Comparison of ENCODE assay signal across 2 cellular contexts in the genomic region with DNA sequence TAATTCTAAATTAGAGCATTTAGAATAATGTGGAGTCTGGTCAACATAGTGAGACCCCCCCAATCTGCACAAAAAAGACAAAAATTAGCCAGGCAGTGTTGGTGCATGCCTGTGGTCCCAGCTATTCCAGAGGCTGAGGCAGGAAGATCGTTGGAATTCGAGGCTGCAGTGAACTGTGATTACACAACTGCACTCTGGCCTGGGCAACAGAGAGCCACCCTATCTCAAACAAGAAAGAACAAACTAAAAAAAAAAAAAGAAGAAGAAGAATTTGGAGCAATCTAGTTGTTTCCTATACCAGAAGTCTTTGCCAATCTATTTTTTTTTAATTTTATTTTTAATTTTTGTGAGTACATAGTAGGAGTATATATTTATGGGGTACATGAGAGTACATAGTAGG.
TF ChIP-seq lines count a peak whose summit lies in the region.

No MANE protein-coding gene starts in this region.

TF ChIP-seq in HepG2, 621 proteins besides CTCF, POLR2A, EP300 and RAD21 (continues in another document):
- no peak for TF ChIP-seq GTF2F1 (IDR thresholded peaks at IDR 0.05; ENCODE audit: low read length)
- no peak for TF ChIP-seq SIX4 (CRISPR knock-in tag; IDR thresholded peaks at IDR 0.05)
- no peak for TF ChIP-seq KLF13 (CRISPR knock-in tag; IDR thresholded peaks at IDR 0.05)
- no peak for TF ChIP-seq ZNF660 (CRISPR knock-in tag; IDR thresholded peaks at IDR 0.05; ENCODE audit: borderline replicate concordance, low read depth)
- TF ChIP-seq TBP (CRISPR knock-in tag; IDR thresholded peaks at IDR 0.05): no peak
- TF ChIP-seq HES4 (CRISPR knock-in tag; IDR thresholded peaks at IDR 0.05; ENCODE audit: borderline replicate concordance): no peak
- peak; percentile 69; the same call in 1 of the 2 replicates for TF ChIP-seq RARA (CRISPR knock-in tag; IDR thresholded peaks at IDR 0.05)
- no peak for TF ChIP-seq RERE (CRISPR knock-in tag; IDR thresholded peaks at IDR 0.05; ENCODE audit: low read depth)
- no peak for TF ChIP-seq ZFP37 (CRISPR knock-in tag; IDR thresholded peaks at IDR 0.05; ENCODE audit: borderline replicate concordance)
- TF ChIP-seq, protein P1, sequence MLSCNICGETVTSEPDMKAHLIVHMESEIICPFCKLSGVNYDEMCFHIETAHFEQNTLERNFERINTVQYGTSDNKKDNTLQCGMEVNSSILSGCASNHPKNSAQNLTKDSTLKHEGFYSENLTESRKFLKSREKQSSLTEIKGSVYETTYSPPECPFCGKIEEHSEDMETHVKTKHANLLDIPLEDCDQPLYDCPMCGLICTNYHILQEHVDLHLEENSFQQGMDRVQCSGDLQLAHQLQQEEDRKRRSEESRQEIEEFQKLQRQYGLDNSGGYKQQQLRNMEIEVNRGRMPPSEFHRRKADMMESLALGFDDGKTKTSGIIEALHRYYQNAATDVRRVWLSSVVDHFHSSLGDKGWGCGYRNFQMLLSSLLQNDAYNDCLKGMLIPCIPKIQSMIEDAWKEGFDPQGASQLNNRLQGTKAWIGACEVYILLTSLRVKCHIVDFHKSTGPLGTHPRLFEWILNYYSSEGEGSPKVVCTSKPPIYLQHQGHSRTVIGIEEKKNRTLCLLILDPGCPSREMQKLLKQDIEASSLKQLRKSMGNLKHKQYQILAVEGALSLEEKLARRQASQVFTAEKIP (CRISPR knock-in tag; IDR thresholded peaks at IDR 0.05; ENCODE audit: borderline replicate concordance): no peak
- TF ChIP-seq POGZ (CRISPR knock-in tag; IDR thresholded peaks at IDR 0.05): peak; percentile 86
- peak; percentile 82 for TF ChIP-seq ZNF121 (CRISPR knock-in tag; IDR thresholded peaks at IDR 0.05)
- TF ChIP-seq, protein P2, sequence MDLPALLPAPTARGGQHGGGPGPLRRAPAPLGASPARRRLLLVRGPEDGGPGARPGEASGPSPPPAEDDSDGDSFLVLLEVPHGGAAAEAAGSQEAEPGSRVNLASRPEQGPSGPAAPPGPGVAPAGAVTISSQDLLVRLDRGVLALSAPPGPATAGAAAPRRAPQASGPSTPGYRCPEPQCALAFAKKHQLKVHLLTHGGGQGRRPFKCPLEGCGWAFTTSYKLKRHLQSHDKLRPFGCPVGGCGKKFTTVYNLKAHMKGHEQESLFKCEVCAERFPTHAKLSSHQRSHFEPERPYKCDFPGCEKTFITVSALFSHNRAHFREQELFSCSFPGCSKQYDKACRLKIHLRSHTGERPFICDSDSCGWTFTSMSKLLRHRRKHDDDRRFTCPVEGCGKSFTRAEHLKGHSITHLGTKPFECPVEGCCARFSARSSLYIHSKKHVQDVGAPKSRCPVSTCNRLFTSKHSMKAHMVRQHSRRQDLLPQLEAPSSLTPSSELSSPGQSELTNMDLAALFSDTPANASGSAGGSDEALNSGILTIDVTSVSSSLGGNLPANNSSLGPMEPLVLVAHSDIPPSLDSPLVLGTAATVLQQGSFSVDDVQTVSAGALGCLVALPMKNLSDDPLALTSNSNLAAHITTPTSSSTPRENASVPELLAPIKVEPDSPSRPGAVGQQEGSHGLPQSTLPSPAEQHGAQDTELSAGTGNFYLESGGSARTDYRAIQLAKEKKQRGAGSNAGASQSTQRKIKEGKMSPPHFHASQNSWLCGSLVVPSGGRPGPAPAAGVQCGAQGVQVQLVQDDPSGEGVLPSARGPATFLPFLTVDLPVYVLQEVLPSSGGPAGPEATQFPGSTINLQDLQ (CRISPR knock-in tag; IDR thresholded peaks at IDR 0.05): no peak
- peak; percentile 52; the same call in 1 of the 2 replicates for TF ChIP-seq SOX5 (CRISPR knock-in tag; IDR thresholded peaks at IDR 0.05; ENCODE audit: borderline replicate concordance)
- TF ChIP-seq SP5 (CRISPR knock-in tag; IDR thresholded peaks at IDR 0.05; ENCODE audit: borderline replicate concordance, low read depth): no peak
- TF ChIP-seq SRSF9 (IDR thresholded peaks at IDR 0.05; ENCODE audit: borderline replicate concordance, insufficient read depth, low read depth, low read length, poor library complexity, severe bottlenecking): no peak
- TF ChIP-seq SNRNP70 (IDR thresholded peaks at IDR 0.05; ENCODE audit: low read depth, low read length): no peak
- no peak for TF ChIP-seq ZNF326 (CRISPR knock-in tag; IDR thresholded peaks at IDR 0.05; ENCODE audit: borderline replicate concordance)

TF ChIP-seq in SK-N-SH treated with all-trans-retinoic acid at 6 μM for 48 hours, 23 proteins besides CTCF, POLR2A, EP300 and RAD21:
- no peak for TF ChIP-seq PATZ1 (CRISPR knock-in tag; IDR thresholded peaks at IDR 0.05; ENCODE audit: borderline replicate concordance)
- TF ChIP-seq TOX (CRISPR knock-in tag; IDR thresholded peaks at IDR 0.05; ENCODE audit: borderline replicate concordance): no peak
- no peak for TF ChIP-seq OSR1 (CRISPR knock-in tag; IDR thresholded peaks at IDR 0.05)
